Comparison of ENCODE assay signal across 1 cellular context in the genomic region with DNA sequence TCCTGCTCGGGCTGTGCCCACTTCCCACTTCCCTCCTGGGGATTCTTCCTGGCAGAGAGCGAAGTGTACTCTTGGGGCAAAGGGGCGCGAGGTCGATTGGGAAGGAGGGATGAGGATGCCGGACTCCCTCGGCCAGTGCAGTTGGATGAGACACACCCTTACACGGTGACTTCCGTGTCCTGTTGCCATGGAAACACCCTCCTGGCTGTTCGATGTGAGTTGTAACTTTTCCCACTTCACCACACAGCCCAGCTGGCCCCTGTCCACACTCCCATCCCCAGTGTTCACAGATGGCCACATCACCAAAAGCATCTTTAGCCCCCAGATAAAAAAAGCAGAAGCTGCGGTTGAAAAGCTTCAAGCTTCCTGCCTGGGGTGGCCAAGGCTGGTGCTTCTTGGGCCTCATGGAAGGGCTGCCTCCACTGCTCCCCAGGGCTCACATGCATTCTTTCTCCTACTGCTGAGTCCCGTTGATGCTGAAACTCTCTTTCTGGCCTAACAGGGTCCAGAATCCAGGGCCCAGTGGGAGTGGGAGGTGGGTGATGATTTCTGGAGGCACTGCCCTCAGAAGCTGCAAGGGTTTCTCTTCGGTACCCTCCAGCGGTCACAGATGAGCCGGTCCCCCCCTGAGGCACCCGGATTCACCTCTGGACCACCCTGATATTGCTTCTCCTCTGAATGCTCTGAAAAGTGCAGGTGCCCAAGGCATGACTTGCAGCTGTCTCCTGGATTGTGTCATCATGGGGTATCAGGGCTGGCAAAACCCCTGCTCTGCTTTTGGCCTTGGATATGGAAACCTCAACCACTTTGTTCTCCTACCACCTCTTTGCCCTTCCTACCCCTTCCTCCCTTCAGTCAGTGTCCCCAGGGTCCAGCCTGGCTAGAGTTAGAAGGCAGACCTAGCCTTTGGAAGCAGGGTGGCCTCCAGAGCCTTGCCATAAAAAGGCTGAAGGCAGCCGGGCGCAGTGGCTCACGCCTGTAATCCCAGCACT.
TF ChIP-seq lines count a peak whose summit lies in the region.

No MANE protein-coding gene starts in this region.

TF ChIP-seq in HCT116, 20 proteins besides CTCF, POLR2A, EP300 and RAD21:
- TF ChIP-seq CBX3 (IDR thresholded peaks at IDR 0.05; ENCODE audit: low read depth) = no peak
- no peak for TF ChIP-seq FOSL1 (IDR thresholded peaks at IDR 0.05; ENCODE audit: low read depth)
- TF ChIP-seq ZNF274 (IDR thresholded peaks at IDR 0.05; ENCODE audit: low read depth, low read length) = no peak
- TF ChIP-seq EZH2 (IDR thresholded peaks at IDR 0.05) = no peak
- TF ChIP-seq, protein P1, sequence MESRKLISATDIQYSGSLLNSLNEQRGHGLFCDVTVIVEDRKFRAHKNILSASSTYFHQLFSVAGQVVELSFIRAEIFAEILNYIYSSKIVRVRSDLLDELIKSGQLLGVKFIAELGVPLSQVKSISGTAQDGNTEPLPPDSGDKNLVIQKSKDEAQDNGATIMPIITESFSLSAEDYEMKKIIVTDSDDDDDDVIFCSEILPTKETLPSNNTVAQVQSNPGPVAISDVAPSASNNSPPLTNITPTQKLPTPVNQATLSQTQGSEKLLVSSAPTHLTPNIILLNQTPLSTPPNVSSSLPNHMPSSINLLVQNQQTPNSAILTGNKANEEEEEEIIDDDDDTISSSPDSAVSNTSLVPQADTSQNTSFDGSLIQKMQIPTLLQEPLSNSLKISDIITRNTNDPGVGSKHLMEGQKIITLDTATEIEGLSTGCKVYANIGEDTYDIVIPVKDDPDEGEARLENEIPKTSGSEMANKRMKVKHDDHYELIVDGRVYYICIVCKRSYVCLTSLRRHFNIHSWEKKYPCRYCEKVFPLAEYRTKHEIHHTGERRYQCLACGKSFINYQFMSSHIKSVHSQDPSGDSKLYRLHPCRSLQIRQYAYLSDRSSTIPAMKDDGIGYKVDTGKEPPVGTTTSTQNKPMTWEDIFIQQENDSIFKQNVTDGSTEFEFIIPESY (IDR thresholded peaks at IDR 0.05; ENCODE audit: extremely low read depth, insufficient replicate concordance, low read length) = no peak
- TF ChIP-seq SRF (IDR thresholded peaks at IDR 0.05; ENCODE audit: low read depth) = no peak
- TF ChIP-seq EGR1 (IDR thresholded peaks at IDR 0.05; ENCODE audit: low read depth) = no peak
- no peak for TF ChIP-seq TCF7L2 (IDR thresholded peaks at IDR 0.05; ENCODE audit: borderline replicate concordance, extremely low read depth, insufficient read depth, insufficient read length)
- TF ChIP-seq, protein P2, sequence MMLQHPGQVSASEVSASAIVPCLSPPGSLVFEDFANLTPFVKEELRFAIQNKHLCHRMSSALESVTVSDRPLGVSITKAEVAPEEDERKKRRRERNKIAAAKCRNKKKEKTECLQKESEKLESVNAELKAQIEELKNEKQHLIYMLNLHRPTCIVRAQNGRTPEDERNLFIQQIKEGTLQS (IDR thresholded peaks at IDR 0.05) = no peak
- no peak for TF ChIP-seq SP1 (IDR thresholded peaks at IDR 0.05; ENCODE audit: low read depth)
- TF ChIP-seq JUND (IDR thresholded peaks at IDR 0.05) = no peak
- TF ChIP-seq ELF1 (IDR thresholded peaks at IDR 0.05; ENCODE audit: borderline replicate concordance, low read depth) = no peak
- no peak for TF ChIP-seq SIN3A (IDR thresholded peaks at IDR 0.05; ENCODE audit: low read depth)
- no peak for TF ChIP-seq POLR2AphosphoS5 (IDR thresholded peaks at IDR 0.05; ENCODE audit: low read depth, low read length)
- TF ChIP-seq, protein P3, sequence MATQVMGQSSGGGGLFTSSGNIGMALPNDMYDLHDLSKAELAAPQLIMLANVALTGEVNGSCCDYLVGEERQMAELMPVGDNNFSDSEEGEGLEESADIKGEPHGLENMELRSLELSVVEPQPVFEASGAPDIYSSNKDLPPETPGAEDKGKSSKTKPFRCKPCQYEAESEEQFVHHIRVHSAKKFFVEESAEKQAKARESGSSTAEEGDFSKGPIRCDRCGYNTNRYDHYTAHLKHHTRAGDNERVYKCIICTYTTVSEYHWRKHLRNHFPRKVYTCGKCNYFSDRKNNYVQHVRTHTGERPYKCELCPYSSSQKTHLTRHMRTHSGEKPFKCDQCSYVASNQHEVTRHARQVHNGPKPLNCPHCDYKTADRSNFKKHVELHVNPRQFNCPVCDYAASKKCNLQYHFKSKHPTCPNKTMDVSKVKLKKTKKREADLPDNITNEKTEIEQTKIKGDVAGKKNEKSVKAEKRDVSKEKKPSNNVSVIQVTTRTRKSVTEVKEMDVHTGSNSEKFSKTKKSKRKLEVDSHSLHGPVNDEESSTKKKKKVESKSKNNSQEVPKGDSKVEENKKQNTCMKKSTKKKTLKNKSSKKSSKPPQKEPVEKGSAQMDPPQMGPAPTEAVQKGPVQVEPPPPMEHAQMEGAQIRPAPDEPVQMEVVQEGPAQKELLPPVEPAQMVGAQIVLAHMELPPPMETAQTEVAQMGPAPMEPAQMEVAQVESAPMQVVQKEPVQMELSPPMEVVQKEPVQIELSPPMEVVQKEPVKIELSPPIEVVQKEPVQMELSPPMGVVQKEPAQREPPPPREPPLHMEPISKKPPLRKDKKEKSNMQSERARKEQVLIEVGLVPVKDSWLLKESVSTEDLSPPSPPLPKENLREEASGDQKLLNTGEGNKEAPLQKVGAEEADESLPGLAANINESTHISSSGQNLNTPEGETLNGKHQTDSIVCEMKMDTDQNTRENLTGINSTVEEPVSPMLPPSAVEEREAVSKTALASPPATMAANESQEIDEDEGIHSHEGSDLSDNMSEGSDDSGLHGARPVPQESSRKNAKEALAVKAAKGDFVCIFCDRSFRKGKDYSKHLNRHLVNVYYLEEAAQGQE (IDR thresholded peaks at IDR 0.05; ENCODE audit: low read depth) = no peak
- no peak for TF ChIP-seq EZH2phosphoT487 (IDR thresholded peaks at IDR 0.05; ENCODE audit: borderline replicate concordance)
- TF ChIP-seq ZFX (IDR thresholded peaks at IDR 0.05) = no peak
- no peak for TF ChIP-seq YY1 (IDR thresholded peaks at IDR 0.05; ENCODE audit: extremely low read depth, insufficient replicate concordance, low read depth, low read length)
